9 cellular contexts compared by ENCODE assay signal in the genomic region with DNA sequence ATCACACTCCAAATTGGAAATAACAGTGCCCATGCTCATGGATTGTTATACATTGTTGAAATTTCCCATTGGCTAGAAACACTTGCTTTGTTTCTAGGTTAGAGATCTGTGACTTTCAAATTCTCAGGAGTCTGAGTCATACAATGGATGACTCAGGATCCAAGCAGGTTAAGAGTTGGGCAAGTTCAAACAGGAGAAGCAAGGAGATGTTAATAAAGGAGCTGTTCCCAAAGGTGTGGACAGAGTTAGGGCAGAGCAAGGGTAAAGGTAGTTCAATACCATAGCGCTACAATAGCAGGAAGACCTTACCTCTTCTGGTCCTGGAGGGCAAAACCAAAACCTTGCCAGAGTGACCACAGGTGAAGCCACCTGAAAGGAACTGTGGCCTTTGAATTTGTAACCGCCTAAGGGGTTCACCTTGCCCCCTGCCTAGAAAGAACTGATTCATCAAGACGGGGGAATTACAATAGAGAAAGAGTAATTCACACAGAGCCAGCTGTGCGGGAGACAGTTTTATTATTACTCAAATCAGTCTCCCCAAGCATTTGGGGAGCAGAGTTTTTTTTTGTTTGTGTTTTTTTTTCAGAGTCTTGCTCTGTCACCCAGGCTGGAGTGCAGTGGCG. TPM values are rescaled to one million over a fixed set of nuclear protein-coding genes. Genes with fewer than 3 reads are reported as not detected.
DNase-seq lines count a peak whose midpoint lies in the region; ATAC-seq and TF ChIP-seq lines count a peak whose summit lies in the region.
"Had no signal": no experiment of that assay in that cellular context is flagged by ENCODE, and none has a peak within 500 bp of the region (broad histone marks: within the 10 kb centered on the region; RNA-seq: fewer than 3 reads in every experiment).

No MANE protein-coding gene starts in this region.

- POLR2A ChIA-PET in BJ (lab: Charles Lee) = no interaction called here

- no peaks in the 10 kb centered on the region for H3K27me3 ChIP-seq in BJ (ENCODE audit: control insufficient read depth, insufficient read depth, low read length)
- H3K27me3 ChIP-seq: pancreas had no signal

- TF ChIP-seq CTCF in BJ (IDR thresholded peaks at IDR 0.05; ENCODE audit: insufficient read depth, low read depth, low read length) = no peak
- no peak for TF ChIP-seq CTCF in fibroblast of the aortic adventitia (IDR thresholded peaks at IDR 0.05; ENCODE audit: insufficient read depth, low read length)

- H3K36me3 ChIP-seq in BJ (ENCODE audit: control insufficient read depth, insufficient read depth, low read length) = no peaks in the 10 kb centered on the region
- H3K36me3 ChIP-seq: pancreas had no signal

- CTCF ChIA-PET in BJ (lab: Yijun Ruan, JAX) = interaction anchor here (1.4 kb wide), 1 partner anchor 141 kb away, joined by 3 read pairs; no protein-coding TSS in a partner anchor

- ATAC-seq in HG03108 (IDR thresholded peaks at IDR 0.05; ENCODE audit: unreplicated experiment) (no peak), HG02840 (IDR thresholded peaks at IDR 0.05; ENCODE audit: low FRiP score, unreplicated experiment) (no peak)

- H3K4me3 ChIP-seq in BJ (ENCODE audit: low read depth, low read length) = no peak overlapping the region
- no peak overlapping the region for H3K4me3 ChIP-seq in fibroblast of the aortic adventitia (ENCODE audit: low read depth, low read length)
- H3K4me3 ChIP-seq: pancreas had no signal

- DNase-seq in BJ (ENCODE audit: low read depth) (peak; percentile 34), HT1080 (ENCODE audit: low read depth) (peak; percentile 96), fibroblast of the aortic adventitia (ENCODE audit: low read depth) (peak; percentile 86), medulla oblongata (ENCODE audit: extremely low spot score) (no peak)
- DNase-seq in activated CD8-positive, alpha-beta memory T cell treated with anti-CD3 and anti-CD28 coated beads, Interleukin-2, amount 50 U/mL, for 4 hours = peak; percentile 38
- DNase-seq in stimulated activated CD8-positive, alpha-beta memory T cell treated with anti-CD3 and anti-CD28 coated beads, Interleukin-2, amount 100 ng/mL, for 48 hours (ENCODE audit: low read depth in 2 of 2) = peak; percentile 36 to 43
- DNase-seq: pancreas had no signal

RNA-seq across cellular contexts. Expression of a gene that starts 4.2 kb away (rescaled TPM):
- polyA plus RNA-seq in BJ (2011; rRNA removed) = 4.2 and 7.8 TPM in 2 replicates
- 2.5 and 3.3 TPM in 2 replicates for polyA minus RNA-seq in BJ (2011; rRNA and poly(A)+ RNA removed)
- 10.1 and 18.1 TPM in 2 replicates for total RNA-seq in HT1080 (2014; rRNA removed; shearing (Covaris generic))
- polyA plus RNA-seq in HT1080 (2015; cell fraction: cytosol; rRNA removed) = 22.7 and 27.8 TPM in 2 replicates
- 18.4 and 21.0 TPM in 2 replicates for polyA plus RNA-seq in HT1080 (2015; cell fraction: nucleus; rRNA removed)
- 10.3 and 15.5 TPM in 2 replicates for total RNA-seq in fibroblast of the aortic adventitia (ENCODE audit: low replicate concordance)
